29 cellular contexts compared by ENCODE assay signal in the genomic region with DNA sequence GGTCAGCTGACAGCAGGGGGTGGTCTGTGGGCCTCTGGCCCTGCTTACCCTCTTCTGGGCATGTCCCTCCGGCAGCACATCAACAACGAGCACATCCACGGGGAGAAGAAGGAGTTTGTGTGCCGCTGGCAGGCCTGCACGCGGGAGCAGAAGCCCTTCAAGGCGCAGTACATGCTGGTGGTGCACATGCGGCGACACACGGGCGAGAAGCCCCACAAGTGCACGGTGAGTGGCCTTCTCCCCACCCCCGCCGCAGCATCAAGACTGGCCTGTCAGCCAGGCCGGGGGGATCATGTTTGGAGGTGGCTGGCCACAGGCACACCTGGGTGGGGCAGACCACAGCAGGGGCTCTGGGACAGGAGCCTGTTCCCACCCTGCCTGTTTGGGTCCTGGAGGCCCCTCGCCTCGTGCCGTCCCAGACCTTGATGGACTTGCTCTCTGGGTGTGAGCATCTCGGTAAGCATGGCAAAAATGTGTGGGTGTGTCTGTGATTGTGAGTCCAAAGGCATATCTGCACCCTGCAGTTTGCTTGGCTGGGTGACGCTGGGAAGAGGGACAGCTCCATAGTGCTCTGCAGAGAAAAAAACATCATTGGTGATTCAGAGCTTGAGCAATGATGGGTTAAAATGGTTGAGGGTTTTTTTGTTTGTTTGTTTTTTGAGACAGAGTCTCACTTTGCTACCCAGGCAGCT.
DNase-seq lines count a peak whose midpoint lies in the region; ATAC-seq, FAIRE-seq and TF ChIP-seq lines count a peak whose summit lies in the region.
"Had no signal": no experiment of that assay in that cellular context is flagged by ENCODE, and none has a peak within 500 bp of the region (broad histone marks: within the 10 kb centered on the region; RNA-seq: fewer than 3 reads in every experiment).

No MANE protein-coding gene starts in this region.

- H3K36me3 ChIP-seq in kidney (ENCODE audit: control insufficient read depth in 1 of 2, insufficient read depth in 2 of 2, low read length in 2 of 2) (no peaks in the 10 kb centered on the region), upper lobe of right lung (no peaks in the 10 kb centered on the region)
- H3K36me3 ChIP-seq: pancreas had no signal

- H3K27ac Mint-ChIP-seq in HFFc6 = peak overlapping the region; percentile 62; the same call in 1 of the 2 replicates
- H3K27ac Mint-ChIP-seq in activated CD8-positive, alpha-beta memory T cell treated with anti-CD3 and anti-CD28 coated beads, Interleukin-2, amount 10 ng/mL, durations not matched to agents 7 days and 5 days = no peak overlapping the region
- H3K27ac Mint-ChIP-seq: activated CD4-positive, alpha-beta T cell treated with anti-CD3 and anti-CD28 coated beads, Interleukin-2, amount 10 ng/mL, durations not matched to agents 7 days and 5 days; activated naive CD4-positive, alpha-beta T cell treated with anti-CD3 and anti-CD28 coated beads, Interleukin-2, amount 50 U/mL, for 72 hours; activated T-helper 17 cell treated with anti-CD3 and anti-CD28 coated beads, Interleukin-2, amount 50 U/mL, for 72 hours; naive thymus-derived CD4-positive, alpha-beta T cell; T-helper 2 cell treated with Interferon-gamma antibody and Interleukin-4, amounts not matched to agents 5 μg/mL and 100 μg/mL, for 36 hours had no signal

- no peak for FAIRE-seq in kidney (lab: Jason Lieb, UNC)
- FAIRE-seq: endothelial cell of umbilical vein, GM12878, H54, pancreas had no signal

- no peaks in the 10 kb centered on the region for H3K27me3 ChIP-seq in upper lobe of right lung
- H3K27me3 ChIP-seq: ascending aorta, pancreas, stomach, tibial nerve had no signal

- ATAC-seq in upper lobe of right lung (peak; percentile 7), HG02870 (IDR thresholded peaks at IDR 0.05; ENCODE audit: unreplicated experiment) (no peak)
- no peak for ATAC-seq in activated CD8-positive, alpha-beta memory T cell treated with anti-CD3 and anti-CD28 coated beads, Interleukin-2, amount 10 ng/mL, durations not matched to agents 7 days and 5 days
- ATAC-seq in activated T-cell treated with anti-CD3 and anti-CD28 coated beads, Interleukin-2, amount 50 U/mL, for 4 hours = no peak
- ATAC-seq: activated naive CD4-positive, alpha-beta T cell treated with anti-CD3 and anti-CD28 coated beads, Interleukin-2, amount 50 U/mL, for 72 hours; activated T-helper 17 cell treated with anti-CD3 and anti-CD28 coated beads, Interleukin-2, amount 50 U/mL, for 72 hours; GM12878; left cardiac atrium; naive thymus-derived CD4-positive, alpha-beta T cell; SK-N-SH treated with all-trans-retinoic acid at 6 μM for 48 hours had no signal

- CTCF ChIA-PET in activated CD8-positive, alpha-beta memory T cell treated with anti-CD3 and anti-CD28 coated beads, Interleukin-2, amount 10 ng/mL, durations not matched to agents 7 days and 5 days (lab: Charles Lee) = no interaction called here

- no peaks in the 10 kb centered on the region for H3K9me3 Mint-ChIP-seq in HFFc6
- H3K9me3 Mint-ChIP-seq in activated CD8-positive, alpha-beta memory T cell treated with anti-CD3 and anti-CD28 coated beads, Interleukin-2, amount 10 ng/mL, durations not matched to agents 7 days and 5 days (ENCODE audit: low read depth) = no peaks in the 10 kb centered on the region
- H3K9me3 Mint-ChIP-seq in activated T-cell treated with anti-CD3 and anti-CD28 coated beads, Interleukin-2, amount 50 U/mL, for 4 hours = no peaks in the 10 kb centered on the region
- H3K9me3 Mint-ChIP-seq: activated CD4-positive, alpha-beta T cell treated with anti-CD3 and anti-CD28 coated beads, Interleukin-2, amount 10 ng/mL, durations not matched to agents 7 days and 5 days; activated naive CD4-positive, alpha-beta T cell treated with anti-CD3 and anti-CD28 coated beads, Interleukin-2, amount 50 U/mL, for 72 hours; activated T-helper 17 cell treated with anti-CD3 and anti-CD28 coated beads, Interleukin-2, amount 50 U/mL, for 72 hours; T-helper 2 cell treated with Interferon-gamma antibody and Interleukin-4, amounts not matched to agents 5 μg/mL and 100 μg/mL, for 36 hours had no signal

- H3K4me3 Mint-ChIP-seq in HFFc6 = no peak overlapping the region
- no peak overlapping the region for H3K4me3 Mint-ChIP-seq in activated CD8-positive, alpha-beta memory T cell treated with anti-CD3 and anti-CD28 coated beads, Interleukin-2, amount 10 ng/mL, durations not matched to agents 7 days and 5 days
- no peak overlapping the region for H3K4me3 Mint-ChIP-seq in activated T-cell treated with anti-CD3 and anti-CD28 coated beads, Interleukin-2, amount 50 U/mL, for 4 hours
- H3K4me3 Mint-ChIP-seq: activated CD4-positive, alpha-beta T cell treated with anti-CD3 and anti-CD28 coated beads, Interleukin-2, amount 10 ng/mL, durations not matched to agents 7 days and 5 days; activated T-helper 17 cell treated with anti-CD3 and anti-CD28 coated beads, Interleukin-2, amount 50 U/mL, for 72 hours; naive thymus-derived CD4-positive, alpha-beta T cell; T-helper 2 cell treated with Interferon-gamma antibody and Interleukin-4, amounts not matched to agents 5 μg/mL and 100 μg/mL, for 36 hours had no signal

- H3K36me3 Mint-ChIP-seq in HFFc6 (ENCODE audit: low read depth) = peaks cover 22% of the 10 kb centered on the region
- no peaks in the 10 kb centered on the region for H3K36me3 Mint-ChIP-seq in activated CD8-positive, alpha-beta memory T cell treated with anti-CD3 and anti-CD28 coated beads, Interleukin-2, amount 10 ng/mL, durations not matched to agents 7 days and 5 days
- H3K36me3 Mint-ChIP-seq in activated T-cell treated with anti-CD3 and anti-CD28 coated beads, Interleukin-2, amount 50 U/mL, for 4 hours (ENCODE audit: insufficient read depth) = no peaks in the 10 kb centered on the region
- H3K36me3 Mint-ChIP-seq: activated naive CD4-positive, alpha-beta T cell treated with anti-CD3 and anti-CD28 coated beads, Interleukin-2, amount 50 U/mL, for 72 hours; naive thymus-derived CD4-positive, alpha-beta T cell had no signal

- H3K4me1 Mint-ChIP-seq in HFFc6 (ENCODE audit: low read depth) = peaks cover 18% of the 10 kb centered on the region
- no peaks in the 10 kb centered on the region for H3K4me1 Mint-ChIP-seq in activated CD8-positive, alpha-beta memory T cell treated with anti-CD3 and anti-CD28 coated beads, Interleukin-2, amount 10 ng/mL, durations not matched to agents 7 days and 5 days
- H3K4me1 Mint-ChIP-seq in activated T-cell treated with anti-CD3 and anti-CD28 coated beads, Interleukin-2, amount 50 U/mL, for 4 hours (ENCODE audit: low read depth) = no peaks in the 10 kb centered on the region
- H3K4me1 Mint-ChIP-seq: activated CD4-positive, alpha-beta T cell treated with anti-CD3 and anti-CD28 coated beads, Interleukin-2, amount 10 ng/mL, durations not matched to agents 7 days and 5 days; activated T-helper 17 cell treated with anti-CD3 and anti-CD28 coated beads, Interleukin-2, amount 50 U/mL, for 72 hours; naive thymus-derived CD4-positive, alpha-beta T cell had no signal

- TF ChIP-seq CTCF in HFFc6 (IDR thresholded peaks at IDR 0.05) (no peak), kidney (IDR thresholded peaks at IDR 0.05; ENCODE audit: borderline replicate concordance, extremely low read depth, insufficient read depth) (no peak), upper lobe of right lung (IDR thresholded peaks at IDR 0.05) (no peak)

- H3K9ac ChIP-seq in kidney (ENCODE audit: low read length in 2 of 2) = no peak overlapping the region

- H3K9me3 ChIP-seq in kidney (ENCODE audit: control insufficient read depth in 1 of 2, low read length in 2 of 2) (no peaks in the 10 kb centered on the region), upper lobe of right lung (no peaks in the 10 kb centered on the region)
- H3K9me3 ChIP-seq: ascending aorta, pancreas, stomach, tibial nerve had no signal

- H3K4me1 ChIP-seq in kidney (ENCODE audit: control insufficient read depth in 1 of 2, insufficient read depth in 1 of 2, low read depth in 1 of 2, low read length in 2 of 2) (no peaks in the 10 kb centered on the region), upper lobe of right lung (no peaks in the 10 kb centered on the region)
- H3K4me1 ChIP-seq: ascending aorta, tibial nerve had no signal

- intact Hi-C loops in kidney (cut with DNase I) = no loop called here
- intact Hi-C loops in upper lobe of right lung (cut with DNase I) = no loop called here

- H3K27ac ChIP-seq in kidney (ENCODE audit: low read depth in 2 of 2, low read length in 2 of 2) (no peak overlapping the region), upper lobe of right lung (no peak overlapping the region)
- H3K27ac ChIP-seq: ascending aorta, pancreas, stomach, tibial nerve, VCaP had no signal

- peaks cover 27% of the 10 kb centered on the region for H3K27me3 Mint-ChIP-seq in HFFc6 (ENCODE audit: insufficient read depth)
- no peaks in the 10 kb centered on the region for H3K27me3 Mint-ChIP-seq in activated CD8-positive, alpha-beta memory T cell treated with anti-CD3 and anti-CD28 coated beads, Interleukin-2, amount 10 ng/mL, durations not matched to agents 7 days and 5 days
- H3K27me3 Mint-ChIP-seq in activated T-cell treated with anti-CD3 and anti-CD28 coated beads, Interleukin-2, amount 50 U/mL, for 4 hours (ENCODE audit: low read depth) = no peaks in the 10 kb centered on the region
- H3K27me3 Mint-ChIP-seq: activated CD4-positive, alpha-beta T cell treated with anti-CD3 and anti-CD28 coated beads, Interleukin-2, amount 10 ng/mL, durations not matched to agents 7 days and 5 days; activated T-helper 17 cell treated with anti-CD3 and anti-CD28 coated beads, Interleukin-2, amount 50 U/mL, for 72 hours; naive thymus-derived CD4-positive, alpha-beta T cell had no signal

- DNase-seq in HFFc6 (peak; percentile 37), amniotic epithelial cell (ENCODE audit: low read depth) (peak; percentile 49), kidney (peak; percentile 56), upper lobe of right lung (peak; percentile 52)
- no peak for DNase-seq in activated CD8-positive, alpha-beta memory T cell treated with anti-CD3 and anti-CD28 coated beads, Interleukin-2, amount 10 ng/mL, durations not matched to agents 7 days and 5 days
- DNase-seq in activated T-cell treated with anti-CD3 and anti-CD28 coated beads, Interleukin-2, amount 50 U/mL, for 4 hours = no peak
- DNase-seq: activated CD4-positive, alpha-beta T cell treated with anti-CD3 and anti-CD28 coated beads, Interleukin-2, amount 10 ng/mL, durations not matched to agents 7 days and 5 days; AML-193; DMS79 treated with DMSO at 0.1 percent for 48 hours; left cardiac atrium; naive thymus-derived CD4-positive, alpha-beta T cell; NCI-H1048; NCI-H1930; NCI-H2227 treated with DMSO at 0.1 percent for 48 hours; NCI-H748 treated with DMSO at 0.1 percent for 48 hours; right cardiac atrium; stomach had no signal

- no peak overlapping the region for H3K4me3 ChIP-seq in kidney (ENCODE audit: low read length in 2 of 2)
- H3K4me3 ChIP-seq in upper lobe of right lung = no peak overlapping the region
- H3K4me3 ChIP-seq: ascending aorta, GM12878, pancreas, stomach, tibial nerve had no signal

Comparison
In these comparisons a context has a peak if more than half of its experiments do, and no peak if none do; other contexts are left out.
1. DNase-seq: peak in HFFc6 (single experiment), amniotic epithelial cell (single experiment), kidney (single experiment) and upper lobe of right lung (single experiment); none in activated CD8-positive, alpha-beta memory T cell treated with anti-CD3 and anti-CD28 coated beads, Interleukin-2, amount 10 ng/mL, durations not matched to agents 7 days and 5 days (single experiment) and activated T-cell treated with anti-CD3 and anti-CD28 coated beads, Interleukin-2, amount 50 U/mL, for 4 hours (single experiment).